10 cellular contexts compared by ENCODE assay signal in the genomic region with DNA sequence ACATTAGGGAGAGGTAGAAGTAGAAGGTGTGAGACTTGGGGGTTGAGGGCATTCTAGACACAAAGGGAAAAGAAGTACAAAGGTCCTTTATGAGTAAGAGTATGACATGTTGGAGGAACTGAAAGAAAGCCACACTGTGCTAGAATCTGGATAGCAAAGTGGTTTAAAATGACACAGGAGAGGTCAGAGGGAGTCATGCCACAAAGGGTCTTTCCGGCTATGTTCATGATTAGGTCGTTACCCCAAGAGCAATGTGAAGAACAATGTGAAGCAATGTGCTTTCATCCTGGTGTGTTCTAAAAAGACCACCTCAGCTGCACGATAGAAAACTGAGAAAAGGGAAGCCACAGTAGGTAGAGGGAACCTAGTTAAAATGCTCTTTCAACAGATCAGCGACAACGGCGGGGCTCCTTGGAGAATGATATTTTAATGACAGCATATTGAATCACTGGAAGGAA. TPM values are rescaled to one million over a fixed set of nuclear protein-coding genes. Genes with fewer than 3 reads are reported as not detected.
DNase-seq lines count a peak whose midpoint lies in the region; ATAC-seq and TF ChIP-seq lines count a peak whose summit lies in the region.
"Had no signal": no experiment of that assay in that cellular context is flagged by ENCODE, and none has a peak within 500 bp of the region (broad histone marks: within the 10 kb centered on the region; RNA-seq: fewer than 3 reads in every experiment).

No MANE protein-coding gene starts in this region.

- TF ChIP-seq CTCF in lower lobe of right lung (IDR thresholded peaks at IDR 0.05): no peak

- peak overlapping the region; percentile 24 for H3K27ac ChIP-seq in lower lobe of right lung
- H3K27ac ChIP-seq: SJSA1 had no signal

- peak; percentile 92 for ATAC-seq in GM18520 (IDR thresholded peaks at IDR 0.05; ENCODE audit: unreplicated experiment)
- peak; percentile 84 for ATAC-seq in GM21825 (IDR thresholded peaks at IDR 0.05; ENCODE audit: unreplicated experiment)
- ATAC-seq in lower lobe of right lung: peak; percentile 69 to 70

- H3K9me3 ChIP-seq in lower lobe of right lung: peaks cover 4% of the 10 kb centered on the region
- H3K9me3 ChIP-seq: SJSA1 had no signal

- DNase-seq in HT1080 (ENCODE audit: low read depth) (peak; percentile 34), lower lobe of right lung (no peak), amniotic stem cell (lab: John Stamatoyannopoulos, UW) (no peak), NCI-H510A treated with DMSO at 0.1 percent for 48 hours (lab: John Stamatoyannopoulos, UW) (no peak), iPS-NIHi7 (ENCODE audit: extremely low spot score) (no peak), hippocampal formation (lab: John Stamatoyannopoulos, UW) (no peak)
- DNase-seq: central memory CD4-positive, alpha-beta T cell had no signal

- no peaks in the 10 kb centered on the region for H3K4me1 ChIP-seq in lower lobe of right lung

- intact Hi-C loops in lower lobe of right lung (cut with DNase I): no loop called here

- H3K27me3 ChIP-seq in lower lobe of right lung (ENCODE audit: low read depth): no peaks in the 10 kb centered on the region
- H3K27me3 ChIP-seq: SJSA1 had no signal

- H3K4me3 ChIP-seq in lower lobe of right lung: no peak overlapping the region
- H3K4me3 ChIP-seq: SJSA1 had no signal

- H3K36me3 ChIP-seq in lower lobe of right lung: peaks cover 13% of the 10 kb centered on the region
- H3K36me3 ChIP-seq: SJSA1 had no signal

RNA-seq across cellular contexts. Expression of a gene that starts 29.2 kb away (rescaled TPM):
- total RNA-seq in HT1080 (2014; rRNA removed; shearing (Covaris generic)): 1.2 and 1.8 TPM in 2 replicates
- polyA plus RNA-seq in HT1080 (2015; cell fraction: cytosol; rRNA removed): 10.0 and 10.3 TPM in 2 replicates
- 5.0 and 6.0 TPM in 2 replicates for polyA plus RNA-seq in HT1080 (2015; cell fraction: nucleus; rRNA removed)
- 61.2 TPM for total RNA-seq in lower lobe of right lung

Comparison
In these comparisons a context has a peak if more than half of its experiments do, and no peak if none do; other contexts are left out.
1. RNA of a gene that starts 29.2 kb away (total RNA-seq): 61.2 TPM in lower lobe of right lung (single experiment); 1.2 to 1.8 TPM in HT1080; every median in the first group is over 10 times any median in the second.
2. Peak in every context shown above with its lines, with median percentiles within 50 percentile points of each other: ATAC-seq.